2 cellular contexts compared by ENCODE assay signal in the genomic region with DNA sequence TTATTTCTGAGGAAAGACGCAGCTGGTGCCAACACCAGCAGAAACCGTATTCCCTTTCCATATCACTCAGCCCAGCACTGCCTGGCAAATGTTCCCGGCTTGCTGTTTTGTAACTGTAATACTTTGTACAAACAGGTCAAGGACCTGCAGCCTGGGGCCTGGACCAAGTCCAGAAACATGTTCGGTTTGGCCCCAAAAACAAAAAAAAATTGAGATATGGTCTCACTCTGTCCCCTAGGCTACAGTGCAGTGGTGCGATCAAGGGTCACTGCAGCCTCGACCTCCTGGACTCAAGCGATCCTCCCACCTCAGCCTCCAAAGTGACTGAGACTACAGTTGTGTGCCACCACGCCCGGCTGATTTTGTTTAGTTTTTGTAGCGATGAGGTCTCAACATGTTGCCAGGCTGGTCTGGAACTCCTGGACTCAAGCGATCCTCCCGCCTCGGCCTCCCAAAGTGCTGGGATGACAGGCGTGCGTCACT.
TF ChIP-seq lines count a peak whose summit lies in the region.

No MANE protein-coding gene starts in this region.

TF ChIP-seq in SK-N-SH, 30 proteins besides CTCF, POLR2A, EP300 and RAD21:
- no peak for TF ChIP-seq EZH2phosphoT487 (IDR thresholded peaks at IDR 0.05; ENCODE audit: borderline replicate concordance, low read depth)
- no peak for TF ChIP-seq TCF12 (IDR thresholded peaks at IDR 0.05)
- TF ChIP-seq, protein P1, sequence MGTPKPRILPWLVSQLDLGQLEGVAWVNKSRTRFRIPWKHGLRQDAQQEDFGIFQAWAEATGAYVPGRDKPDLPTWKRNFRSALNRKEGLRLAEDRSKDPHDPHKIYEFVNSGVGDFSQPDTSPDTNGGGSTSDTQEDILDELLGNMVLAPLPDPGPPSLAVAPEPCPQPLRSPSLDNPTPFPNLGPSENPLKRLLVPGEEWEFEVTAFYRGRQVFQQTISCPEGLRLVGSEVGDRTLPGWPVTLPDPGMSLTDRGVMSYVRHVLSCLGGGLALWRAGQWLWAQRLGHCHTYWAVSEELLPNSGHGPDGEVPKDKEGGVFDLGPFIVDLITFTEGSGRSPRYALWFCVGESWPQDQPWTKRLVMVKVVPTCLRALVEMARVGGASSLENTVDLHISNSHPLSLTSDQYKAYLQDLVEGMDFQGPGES (IDR thresholded peaks at IDR 0.05; ENCODE audit: low read depth, low read length), result no peak
- TF ChIP-seq NRF1 (IDR thresholded peaks at IDR 0.05; ENCODE audit: low read depth, low read length), result no peak
- TF ChIP-seq GABPA (IDR thresholded peaks at IDR 0.05; ENCODE audit: low read depth), result no peak
- TF ChIP-seq TEAD4 (IDR thresholded peaks at IDR 0.05; ENCODE audit: borderline replicate concordance, insufficient read depth), result no peak
- no peak for TF ChIP-seq ELF1 (IDR thresholded peaks at IDR 0.05)
- TF ChIP-seq SMC3 (IDR thresholded peaks at IDR 0.05; ENCODE audit: low read depth, low read length), result no peak
- TF ChIP-seq, protein P2, sequence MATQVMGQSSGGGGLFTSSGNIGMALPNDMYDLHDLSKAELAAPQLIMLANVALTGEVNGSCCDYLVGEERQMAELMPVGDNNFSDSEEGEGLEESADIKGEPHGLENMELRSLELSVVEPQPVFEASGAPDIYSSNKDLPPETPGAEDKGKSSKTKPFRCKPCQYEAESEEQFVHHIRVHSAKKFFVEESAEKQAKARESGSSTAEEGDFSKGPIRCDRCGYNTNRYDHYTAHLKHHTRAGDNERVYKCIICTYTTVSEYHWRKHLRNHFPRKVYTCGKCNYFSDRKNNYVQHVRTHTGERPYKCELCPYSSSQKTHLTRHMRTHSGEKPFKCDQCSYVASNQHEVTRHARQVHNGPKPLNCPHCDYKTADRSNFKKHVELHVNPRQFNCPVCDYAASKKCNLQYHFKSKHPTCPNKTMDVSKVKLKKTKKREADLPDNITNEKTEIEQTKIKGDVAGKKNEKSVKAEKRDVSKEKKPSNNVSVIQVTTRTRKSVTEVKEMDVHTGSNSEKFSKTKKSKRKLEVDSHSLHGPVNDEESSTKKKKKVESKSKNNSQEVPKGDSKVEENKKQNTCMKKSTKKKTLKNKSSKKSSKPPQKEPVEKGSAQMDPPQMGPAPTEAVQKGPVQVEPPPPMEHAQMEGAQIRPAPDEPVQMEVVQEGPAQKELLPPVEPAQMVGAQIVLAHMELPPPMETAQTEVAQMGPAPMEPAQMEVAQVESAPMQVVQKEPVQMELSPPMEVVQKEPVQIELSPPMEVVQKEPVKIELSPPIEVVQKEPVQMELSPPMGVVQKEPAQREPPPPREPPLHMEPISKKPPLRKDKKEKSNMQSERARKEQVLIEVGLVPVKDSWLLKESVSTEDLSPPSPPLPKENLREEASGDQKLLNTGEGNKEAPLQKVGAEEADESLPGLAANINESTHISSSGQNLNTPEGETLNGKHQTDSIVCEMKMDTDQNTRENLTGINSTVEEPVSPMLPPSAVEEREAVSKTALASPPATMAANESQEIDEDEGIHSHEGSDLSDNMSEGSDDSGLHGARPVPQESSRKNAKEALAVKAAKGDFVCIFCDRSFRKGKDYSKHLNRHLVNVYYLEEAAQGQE (IDR thresholded peaks at IDR 0.05; ENCODE audit: low read depth, low read length), result no peak
- TF ChIP-seq, protein P3, sequence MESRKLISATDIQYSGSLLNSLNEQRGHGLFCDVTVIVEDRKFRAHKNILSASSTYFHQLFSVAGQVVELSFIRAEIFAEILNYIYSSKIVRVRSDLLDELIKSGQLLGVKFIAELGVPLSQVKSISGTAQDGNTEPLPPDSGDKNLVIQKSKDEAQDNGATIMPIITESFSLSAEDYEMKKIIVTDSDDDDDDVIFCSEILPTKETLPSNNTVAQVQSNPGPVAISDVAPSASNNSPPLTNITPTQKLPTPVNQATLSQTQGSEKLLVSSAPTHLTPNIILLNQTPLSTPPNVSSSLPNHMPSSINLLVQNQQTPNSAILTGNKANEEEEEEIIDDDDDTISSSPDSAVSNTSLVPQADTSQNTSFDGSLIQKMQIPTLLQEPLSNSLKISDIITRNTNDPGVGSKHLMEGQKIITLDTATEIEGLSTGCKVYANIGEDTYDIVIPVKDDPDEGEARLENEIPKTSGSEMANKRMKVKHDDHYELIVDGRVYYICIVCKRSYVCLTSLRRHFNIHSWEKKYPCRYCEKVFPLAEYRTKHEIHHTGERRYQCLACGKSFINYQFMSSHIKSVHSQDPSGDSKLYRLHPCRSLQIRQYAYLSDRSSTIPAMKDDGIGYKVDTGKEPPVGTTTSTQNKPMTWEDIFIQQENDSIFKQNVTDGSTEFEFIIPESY (IDR thresholded peaks at IDR 0.05; ENCODE audit: borderline replicate concordance, low read depth), result no peak
- no peak for TF ChIP-seq FOXM1 (IDR thresholded peaks at IDR 0.05; ENCODE audit: low read depth)
- no peak for TF ChIP-seq JUND (IDR thresholded peaks at IDR 0.05)
- TF ChIP-seq, protein P4, sequence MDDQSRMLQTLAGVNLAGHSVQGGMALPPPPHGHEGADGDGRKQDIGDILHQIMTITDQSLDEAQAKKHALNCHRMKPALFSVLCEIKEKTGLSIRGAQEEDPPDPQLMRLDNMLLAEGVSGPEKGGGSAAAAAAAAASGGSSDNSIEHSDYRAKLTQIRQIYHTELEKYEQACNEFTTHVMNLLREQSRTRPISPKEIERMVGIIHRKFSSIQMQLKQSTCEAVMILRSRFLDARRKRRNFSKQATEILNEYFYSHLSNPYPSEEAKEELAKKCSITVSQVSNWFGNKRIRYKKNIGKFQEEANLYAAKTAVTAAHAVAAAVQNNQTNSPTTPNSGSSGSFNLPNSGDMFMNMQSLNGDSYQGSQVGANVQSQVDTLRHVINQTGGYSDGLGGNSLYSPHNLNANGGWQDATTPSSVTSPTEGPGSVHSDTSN (IDR thresholded peaks at IDR 0.05), result no peak
- TF ChIP-seq, protein P5, sequence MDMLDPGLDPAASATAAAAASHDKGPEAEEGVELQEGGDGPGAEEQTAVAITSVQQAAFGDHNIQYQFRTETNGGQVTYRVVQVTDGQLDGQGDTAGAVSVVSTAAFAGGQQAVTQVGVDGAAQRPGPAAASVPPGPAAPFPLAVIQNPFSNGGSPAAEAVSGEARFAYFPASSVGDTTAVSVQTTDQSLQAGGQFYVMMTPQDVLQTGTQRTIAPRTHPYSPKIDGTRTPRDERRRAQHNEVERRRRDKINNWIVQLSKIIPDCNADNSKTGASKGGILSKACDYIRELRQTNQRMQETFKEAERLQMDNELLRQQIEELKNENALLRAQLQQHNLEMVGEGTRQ (IDR thresholded peaks at IDR 0.05; ENCODE audit: borderline replicate concordance, low read depth, low read length), result no peak
- TF ChIP-seq SIN3A (IDR thresholded peaks at IDR 0.05; ENCODE audit: borderline replicate concordance, low read depth, low read length), result no peak
- TF ChIP-seq RXRA (IDR thresholded peaks at IDR 0.05; ENCODE audit: borderline replicate concordance, low read depth), result no peak
- TF ChIP-seq FOXJ3 (CRISPR knock-in tag; IDR thresholded peaks at IDR 0.05), result no peak
- no peak for TF ChIP-seq TAF1 (IDR thresholded peaks at IDR 0.05; ENCODE audit: borderline replicate concordance, low read depth, low read length)
- TF ChIP-seq GATA2 (CRISPR knock-in tag; IDR thresholded peaks at IDR 0.05), result no peak
- TF ChIP-seq POLR2AphosphoS5 (IDR thresholded peaks at IDR 0.05; ENCODE audit: low read depth, low read length), result no peak

TF ChIP-seq in SK-N-SH treated with all-trans-retinoic acid at 6 μM for 48 hours, 23 proteins besides CTCF, POLR2A, EP300 and RAD21:
- TF ChIP-seq ARNTL (CRISPR knock-in tag; IDR thresholded peaks at IDR 0.05; ENCODE audit: borderline replicate concordance, low read depth) (no peak), RARB (CRISPR knock-in tag; IDR thresholded peaks at IDR 0.05) (no peak)
